In the genomic region with DNA sequence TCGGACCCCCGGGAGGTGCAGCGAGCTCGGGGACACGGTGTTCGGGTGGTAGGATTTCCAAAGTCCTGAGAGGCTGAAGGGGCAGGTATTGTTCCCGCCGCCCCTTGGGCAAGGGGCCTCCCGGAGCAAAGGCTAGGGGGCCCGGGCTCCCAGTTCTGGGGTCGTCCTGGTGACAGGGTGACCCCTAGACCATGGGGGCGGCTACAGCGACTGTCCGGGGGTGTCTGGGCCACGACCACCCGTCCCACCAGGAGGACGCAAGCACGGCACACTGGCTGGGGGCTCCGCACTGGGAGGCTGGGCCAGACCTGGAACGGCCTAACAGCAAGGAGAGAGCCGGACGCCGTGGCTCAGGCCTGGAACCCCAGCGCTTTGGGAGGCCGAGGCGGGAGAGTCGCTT, we compare ENCODE assay signal across 16 cellular contexts. TPM values are rescaled to one million over a fixed set of nuclear protein-coding genes. Genes with fewer than 3 reads are reported as not detected.
"Had no signal": no experiment of that assay in that cellular context is flagged by ENCODE, and none has a peak within 500 bp of the region (broad histone marks: within the 10 kb centered on the region; RNA-seq: fewer than 3 reads in every experiment).

No MANE protein-coding gene starts in this region.

- ATAC-seq: activated CD4-positive, alpha-beta T cell treated with anti-CD3 and anti-CD28 coated beads for 36 hours had no signal

- H3K9me3 ChIP-seq: left lung, upper lobe of right lung had no signal

- H3K4me1 ChIP-seq: foreskin keratinocyte had no signal

- H3K4me1 Mint-ChIP-seq: nephron had no signal

- DNase-seq: activated naive CD4-positive, alpha-beta T cell; activated T-cell treated with anti-CD3 and anti-CD28 coated beads for 4 hours; amniotic stem cell; foreskin keratinocyte; mammary epithelial cell; midbrain; occipital lobe had no signal

- H3K27ac Mint-ChIP-seq: activated CD4-positive, alpha-beta memory T cell treated with anti-CD3 and anti-CD28 coated beads for 36 hours; activated CD4-positive, alpha-beta T cell treated with anti-CD3 and anti-CD28 coated beads for 36 hours; activated naive CD8-positive, alpha-beta T cell treated with anti-CD3 and anti-CD28 coated beads for 36 hours; nephron had no signal

- H3K36me3 Mint-ChIP-seq: activated CD4-positive, alpha-beta memory T cell treated with anti-CD3 and anti-CD28 coated beads for 36 hours; activated naive CD8-positive, alpha-beta T cell treated with anti-CD3 and anti-CD28 coated beads for 36 hours had no signal

- H3K36me3 ChIP-seq: left lung, upper lobe of right lung had no signal

- H3K27ac ChIP-seq: epithelial cell of prostate, foreskin keratinocyte had no signal

- H3K9me3 Mint-ChIP-seq: activated CD4-positive, alpha-beta memory T cell treated with anti-CD3 and anti-CD28 coated beads for 36 hours; activated naive CD8-positive, alpha-beta T cell treated with anti-CD3 and anti-CD28 coated beads for 36 hours; nephron had no signal

RNA-seq across cellular contexts. Expression of a gene that starts 55.6 kb away (rescaled TPM):
- total RNA-seq: dermis microvascular lymphatic vessel endothelial cell, fibroblast of lung, foreskin keratinocyte, upper lobe of right lung had no signal
- polyA plus RNA-seq: fibroblast of lung, foreskin keratinocyte had no signal
